In the genomic region with DNA sequence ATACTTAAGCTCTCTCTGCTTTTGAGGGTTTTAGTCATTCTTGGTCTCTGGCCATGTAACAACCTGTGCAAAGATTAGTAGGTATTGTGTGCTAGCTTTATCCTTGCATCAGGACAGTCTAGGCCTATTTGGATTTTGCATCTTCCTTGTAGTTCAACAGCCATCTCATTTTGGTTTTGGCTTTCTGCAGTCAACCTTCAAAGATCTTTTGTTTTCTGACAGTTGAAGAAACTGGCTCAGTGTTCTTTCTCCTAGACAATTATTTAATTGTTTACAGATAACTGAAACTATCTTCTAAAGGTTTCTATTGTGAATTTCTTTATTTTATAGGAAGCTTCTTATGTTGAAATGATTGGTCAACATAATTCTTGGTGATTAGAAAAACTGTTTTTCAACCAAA, we compare ENCODE assay signal across 31 cellular contexts.
"Had no signal": no experiment of that assay in that cellular context is flagged by ENCODE, and none has a peak within 500 bp of the region (broad histone marks: within the 10 kb centered on the region; RNA-seq: fewer than 3 reads in every experiment).

No MANE protein-coding gene starts in this region.

- DNase-seq: activated CD4-positive, alpha-beta T cell treated with anti-CD3 and anti-CD28 coated beads for 48 hours; activated CD4-positive, alpha-beta T cell treated with anti-CD3 and anti-CD28 coated beads, Interleukin-2, amount 50 U/mL, for 4 hours; activated CD4-positive, CD25-positive, alpha-beta regulatory T cell treated with anti-CD3 and anti-CD28 coated beads, Interleukin-2, amount 50 U/mL, for 72 hours; activated CD8-positive, alpha-beta memory T cell treated with anti-CD3 and anti-CD28 coated beads, Interleukin-2, amount 50 U/mL, for 48 hours; activated CD8-positive, alpha-beta T cell treated with anti-CD3 and anti-CD28 coated beads, Interleukin-2, amount 10 ng/mL, durations not matched to agents 7 days and 5 days; activated effector memory CD4-positive, alpha-beta T cell treated with anti-CD3 and anti-CD28 coated beads, Interleukin-2, amount 50 U/mL, for 16 hours; activated naive CD4-positive, alpha-beta T cell treated with Interleukin-2 at 50 U/mL for 16 hours; activated naive CD8-positive, alpha-beta T cell treated with anti-CD3 and anti-CD28 coated beads, Interleukin-2, amount 50 U/mL, for 24 hours; activated T-cell treated with anti-CD3 and anti-CD28 coated beads, Interleukin-2, amount 50 U/mL, for 1 hour; amniotic stem cell; body of pancreas; MG63; MV-4-11; NCI-H1092 treated with DMSO at 0.1 percent for 48 hours; NCI-H1417 treated with DMSO at 0.1 percent for 48 hours; NCI-H1694; NCI-H2029; NCI-H2107; NCI-H2171 treated with DMSO at 0.1 percent for 48 hours; NCI-H345; NCI-H510A; NCI-H526 treated with DMSO at 0.1 percent for 48 hours; NCI-H82; Peyer's patch; Right ventricle myocardium superior; SJCRH30 had no signal

- H3K27ac ChIP-seq: body of pancreas, KMS-11, Peyer's patch, RWPE1, SJCRH30 had no signal

- ATAC-seq: activated CD8-positive, alpha-beta T cell treated with anti-CD3 and anti-CD28 coated beads, Interleukin-2, amount 10 ng/mL, durations not matched to agents 7 days and 5 days; activated naive CD4-positive, alpha-beta T cell treated with anti-CD3 and anti-CD28 coated beads, Interleukin-2, amount 50 U/mL, for 72 hours; activated naive CD8-positive, alpha-beta T cell treated with anti-CD3 and anti-CD28 coated beads, Interleukin-2, amount 50 U/mL, for 24 hours; body of pancreas; SK-N-SH treated with all-trans-retinoic acid at 6 μM for 48 hours; WTC11 had no signal
